ENCODE assay signal across 10 cellular contexts in the genomic region with DNA sequence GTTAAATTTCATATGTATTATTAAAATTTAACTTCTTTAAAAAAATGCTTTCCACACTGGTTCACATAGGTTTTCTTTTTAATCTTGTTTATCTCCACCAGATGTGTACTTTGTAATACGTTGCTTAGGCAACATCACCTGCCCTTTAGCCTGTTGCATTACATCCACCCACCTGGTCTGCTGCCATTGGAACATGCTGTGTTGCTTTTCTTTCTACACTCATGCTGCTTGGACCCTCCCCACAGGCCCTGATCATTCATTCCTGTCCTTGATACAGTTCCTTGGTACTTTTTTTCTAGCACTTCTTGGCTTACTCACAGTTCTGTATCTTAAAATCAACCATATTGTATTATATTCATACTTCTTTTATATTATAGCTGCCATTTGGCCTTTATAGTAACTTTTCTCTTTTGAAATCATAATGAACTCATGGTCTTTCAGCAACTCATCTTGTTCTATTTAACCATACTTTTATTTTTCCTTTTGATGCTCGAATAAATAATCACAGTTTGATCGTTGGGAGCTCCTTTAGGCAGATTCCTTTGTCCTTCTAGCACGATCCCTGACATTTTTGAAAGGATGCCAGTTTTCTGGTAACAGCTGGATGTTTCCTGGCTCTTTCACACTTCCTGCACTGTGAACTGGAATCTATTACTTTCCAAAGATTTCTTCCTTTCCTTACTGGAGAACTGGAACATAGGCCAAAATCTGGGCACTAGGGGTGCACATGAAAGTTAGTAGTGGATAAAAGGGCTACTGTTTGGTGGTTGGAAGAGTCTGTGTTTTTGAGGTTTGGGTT.
DNase-seq lines count a peak whose midpoint lies in the region; ATAC-seq and TF ChIP-seq lines count a peak whose summit lies in the region.
"Had no signal": no experiment of that assay in that cellular context is flagged by ENCODE, and none has a peak within 500 bp of the region (broad histone marks: within the 10 kb centered on the region; RNA-seq: fewer than 3 reads in every experiment).

No MANE protein-coding gene starts in this region.

- TF ChIP-seq CTCF in OCI-LY1 (IDR thresholded peaks at IDR 0.05; ENCODE audit: low read length), result no peak
- TF ChIP-seq CTCF in foreskin keratinocyte (conservative IDR thresholded peaks at IDR 0.05), result no peak
- no peak for TF ChIP-seq CTCF in sigmoid colon (IDR thresholded peaks at IDR 0.05)
- no peak for TF ChIP-seq CTCF in adrenal gland (IDR thresholded peaks at IDR 0.05)

- TF ChIP-seq POLR2A in sigmoid colon (IDR thresholded peaks at IDR 0.05), result no peak
- TF ChIP-seq POLR2A in adrenal gland (IDR thresholded peaks at IDR 0.05), result no peak

- WGBS in sigmoid colon, 2 donors, result 9 to 55% methylated on average over 4 of the region's 4 CpGs
- WGBS in adrenal gland, 4 donors, result 41 to 46% (median 43%) methylated on average over 4 of the region's 4 CpGs

- H3K79me2 ChIP-seq in OCI-LY1 (ENCODE audit: insufficient read depth, low read length), result peaks cover 100% of the 10 kb centered on the region

- no peak for TF ChIP-seq EP300 in sigmoid colon (IDR thresholded peaks at IDR 0.05)

- peak in 1 of 2 donors; percentile 37 for DNase-seq in foreskin keratinocyte
- DNase-seq in sigmoid colon, result peak; percentile 84
- no peak for DNase-seq in activated CD4-positive, alpha-beta T cell treated with anti-CD3 and anti-CD28 coated beads, Interleukin-2, amount 50 U/mL, for 48 hours
- DNase-seq in adrenal gland, result no peak
- DNase-seq in SIG-M5 treated with dmso at 0.1 percent for 504 hours (lab: John Stamatoyannopoulos, UW; ENCODE audit: unreplicated experiment), result no peak
- DNase-seq: lower lobe of right lung, NCI-H187 had no signal

- peak overlapping the region; percentile 91 for H3K27ac ChIP-seq in OCI-LY1 (ENCODE audit: low read depth, low read length, poor library complexity, severe bottlenecking)
- H3K27ac ChIP-seq in foreskin keratinocyte, result no peak overlapping the region
- peak overlapping the region; percentile 23 to 56 (median 43) for H3K27ac ChIP-seq in sigmoid colon
- H3K27ac ChIP-seq in adrenal gland, result no peak overlapping the region
- H3K27ac ChIP-seq: lower lobe of right lung had no signal

- H3F3A ChIP-seq in OCI-LY1 (ENCODE audit: insufficient read depth, low read length), result no peaks in the 10 kb centered on the region

- no peaks in the 10 kb centered on the region for H3K27me3 ChIP-seq in OCI-LY1 (ENCODE audit: insufficient read depth, low read length)
- H3K27me3 ChIP-seq in foreskin keratinocyte, result no peaks in the 10 kb centered on the region
- H3K27me3 ChIP-seq in sigmoid colon, result no peaks in the 10 kb centered on the region
- H3K27me3 ChIP-seq in adrenal gland, result no peaks in the 10 kb centered on the region

- no peaks in the 10 kb centered on the region for H4K20me1 ChIP-seq in OCI-LY1 (ENCODE audit: insufficient read depth, low read length)

- peak overlapping the region; percentile 10 for H3K9ac ChIP-seq in OCI-LY1 (ENCODE audit: low read length)

- ATAC-seq in GM18870 (IDR thresholded peaks at IDR 0.05; ENCODE audit: unreplicated experiment) (peak; percentile 37), foreskin keratinocyte (peak; percentile 51), HG03571 (IDR thresholded peaks at IDR 0.05; ENCODE audit: unreplicated experiment) (no peak)

- H3K4me3 ChIP-seq in OCI-LY1 (ENCODE audit: low read depth, low read length, poor library complexity, severe bottlenecking), result peak overlapping the region; percentile 6
- H3K4me3 ChIP-seq in sigmoid colon, result no peak overlapping the region
- H3K4me3 ChIP-seq in adrenal gland, result no peak overlapping the region
- H3K4me3 ChIP-seq: lower lobe of right lung had no signal

- H3K4me2 ChIP-seq in OCI-LY1 (ENCODE audit: low read length), result peak overlapping the region; percentile 89

- peaks cover 100% of the 10 kb centered on the region for H3K4me1 ChIP-seq in OCI-LY1 (ENCODE audit: insufficient read depth, low read length, severe bottlenecking)
- H3K4me1 ChIP-seq in foreskin keratinocyte, result peaks cover 6% of the 10 kb centered on the region
- peaks cover 0 to 27% (median 9%) of the 10 kb centered on the region in 4 donors for H3K4me1 ChIP-seq in sigmoid colon
- H3K4me1 ChIP-seq in adrenal gland (replicated peaks in 1 of 2), result peaks cover 0 to 5% of the 10 kb centered on the region in 2 donors

- H3K36me3 ChIP-seq in OCI-LY1 (ENCODE audit: insufficient read depth, low read length) (peaks cover 31% of the 10 kb centered on the region), sigmoid colon (no peaks in the 10 kb centered on the region), adrenal gland (replicated peaks in 1 of 2) (no peaks in the 10 kb centered on the region)
- H3K36me3 ChIP-seq: lower lobe of right lung had no signal

- intact Hi-C loops in sigmoid colon (cut with DNase I) (no loop called here), adrenal gland (cut with DNase I) (no loop called here)

- H3K9me3 ChIP-seq in OCI-LY1 (ENCODE audit: low read length) (no peaks in the 10 kb centered on the region), sigmoid colon (no peaks in the 10 kb centered on the region), adrenal gland (replicated peaks in 1 of 3) (no peaks in the 10 kb centered on the region)
- H3K9me3 ChIP-seq: lower lobe of right lung had no signal

- H2AFZ ChIP-seq in OCI-LY1 (ENCODE audit: low read length), result no peak overlapping the region

- no peaks in the 10 kb centered on the region for H3K9me2 ChIP-seq in OCI-LY1 (ENCODE audit: low read depth, low read length)

Comparison
In these comparisons a context has a peak if more than half of its experiments do, and no peak if none do; other contexts are left out.
1. H3K27ac ChIP-seq: peak in OCI-LY1 (single experiment) and sigmoid colon (4 of 4); none in foreskin keratinocyte (single experiment) and adrenal gland (0 of 5).